In genomic region chr3:46916278-46916677, GRCh38 we compare ENCODE assay signal across 17 cellular contexts.
DNase-seq lines count a peak whose midpoint lies in the region; ATAC-seq and TF ChIP-seq lines count a peak whose summit lies in the region.
"Had no signal": no experiment of that assay in that cellular context is flagged by ENCODE, and none has a peak within 500 bp of the region (broad histone marks: within the 10 kb centered on the region; RNA-seq: fewer than 3 reads in every experiment).

No MANE protein-coding gene starts in this region.

- H3K27ac ChIP-seq in KMS-11: no peak overlapping the region
- H3K27ac ChIP-seq: 22Rv1 had no signal

- no peak overlapping the region for H3K9ac ChIP-seq in KMS-11

- no peak overlapping the region for H2AFZ ChIP-seq in KMS-11 (ENCODE audit: low read depth)

- peaks cover 17% of the 10 kb centered on the region for H3K4me1 Mint-ChIP-seq in T-helper 1 cell treated with Interleukin-12 subunit alpha and Interleukin-12 subunit beta and Interleukin-4 antibody, amounts not matched to agents 30 μg/mL and 1 μg/mL, for 36 hours (ENCODE audit: low read depth)
- peaks cover 35% of the 10 kb centered on the region for H3K4me1 Mint-ChIP-seq in central memory CD8-positive, alpha-beta T cell
- H3K4me1 Mint-ChIP-seq in nephron progenitor cell: no peaks in the 10 kb centered on the region

- no peak for ATAC-seq in central memory CD8-positive, alpha-beta T cell (replicated peaks; ENCODE audit: extremely low read depth, poor library complexity, severe bottlenecking)
- no peak for ATAC-seq in GM19397 (IDR thresholded peaks at IDR 0.05; ENCODE audit: unreplicated experiment)
- no peak for ATAC-seq in GM21423 (IDR thresholded peaks at IDR 0.05; ENCODE audit: unreplicated experiment)

- TF ChIP-seq CTCF in KMS-11 (conservative IDR thresholded peaks at IDR 0.05; ENCODE audit: low read depth, low read length) (no peak), nephron progenitor cell (IDR thresholded peaks at IDR 0.05) (no peak)

- H3K27ac Mint-ChIP-seq in T-helper 1 cell treated with Interleukin-12 subunit alpha and Interleukin-12 subunit beta and Interleukin-4 antibody, amounts not matched to agents 30 μg/mL and 1 μg/mL, for 36 hours: peak overlapping the region; percentile 43
- H3K27ac Mint-ChIP-seq in central memory CD8-positive, alpha-beta T cell (ENCODE audit: low read depth): peak overlapping the region; percentile 41
- peak overlapping the region; percentile 59 for H3K27ac Mint-ChIP-seq in nephron progenitor cell

- no peaks in the 10 kb centered on the region for H3K36me3 ChIP-seq in KMS-11 (ENCODE audit: insufficient read depth)

- DNase-seq in T-helper 1 cell (no peak), nephron progenitor cell (no peak), C1 segment of cervical spinal cord (lab: John Stamatoyannopoulos, UW) (no peak)
- DNase-seq in central memory CD8-positive, alpha-beta T cell (ENCODE audit: low spot score in 2 of 2): no peak
- DNase-seq: BE2C, GF-D8, GOT3, MV-4-11, NCI-H1417, NCI-H187 treated with DMSO at 0.1 percent for 48 hours, NCI-H446, NCI-H748 treated with DMSO at 0.1 percent for 48 hours had no signal

- peaks cover 34% of the 10 kb centered on the region for H3K4me1 ChIP-seq in KMS-11 (ENCODE audit: low read depth, poor library complexity, severe bottlenecking)

- peaks cover 40% of the 10 kb centered on the region for H3K36me3 Mint-ChIP-seq in T-helper 1 cell treated with Interleukin-12 subunit alpha and Interleukin-12 subunit beta and Interleukin-4 antibody, amounts not matched to agents 30 μg/mL and 1 μg/mL, for 36 hours (ENCODE audit: low read depth)
- H3K36me3 Mint-ChIP-seq in central memory CD8-positive, alpha-beta T cell (ENCODE audit: insufficient read depth): peaks cover 23% of the 10 kb centered on the region
- peaks cover 74% of the 10 kb centered on the region for H3K36me3 Mint-ChIP-seq in nephron progenitor cell (ENCODE audit: low read depth)

- H4K20me1 ChIP-seq in KMS-11 (ENCODE audit: insufficient read depth): no peaks in the 10 kb centered on the region

- no peaks in the 10 kb centered on the region for H3K79me2 ChIP-seq in KMS-11 (ENCODE audit: insufficient read depth, low read depth)

- H3K27me3 Mint-ChIP-seq in T-helper 1 cell treated with Interleukin-12 subunit alpha and Interleukin-12 subunit beta and Interleukin-4 antibody, amounts not matched to agents 30 μg/mL and 1 μg/mL, for 36 hours (ENCODE audit: low read depth): no peaks in the 10 kb centered on the region
- no peaks in the 10 kb centered on the region for H3K27me3 Mint-ChIP-seq in central memory CD8-positive, alpha-beta T cell
- H3K27me3 Mint-ChIP-seq in nephron progenitor cell (ENCODE audit: low read depth, poor library complexity): peaks cover 3% of the 10 kb centered on the region

- no peak overlapping the region for H3K4me3 Mint-ChIP-seq in T-helper 1 cell treated with Interleukin-12 subunit alpha and Interleukin-12 subunit beta and Interleukin-4 antibody, amounts not matched to agents 30 μg/mL and 1 μg/mL, for 36 hours
- peak overlapping the region; percentile 19 for H3K4me3 Mint-ChIP-seq in central memory CD8-positive, alpha-beta T cell
- no peak overlapping the region for H3K4me3 Mint-ChIP-seq in nephron progenitor cell

- H3K27me3 ChIP-seq in KMS-11 (ENCODE audit: insufficient read depth, low read depth): no peaks in the 10 kb centered on the region
- H3K27me3 ChIP-seq: BE2C had no signal

- no peak overlapping the region for H3K4me3 ChIP-seq in KMS-11 (IDR thresholded peaks at IDR 0.05; ENCODE audit: insufficient read depth, low read depth, low read length)

- peak overlapping the region; percentile 39; the same call in 1 of the 2 replicates for H3K4me2 ChIP-seq in KMS-11

- H3K9me3 Mint-ChIP-seq in T-helper 1 cell treated with Interleukin-12 subunit alpha and Interleukin-12 subunit beta and Interleukin-4 antibody, amounts not matched to agents 30 μg/mL and 1 μg/mL, for 36 hours: peaks cover 4% of the 10 kb centered on the region
- H3K9me3 Mint-ChIP-seq in central memory CD8-positive, alpha-beta T cell: no peaks in the 10 kb centered on the region
- H3K9me3 Mint-ChIP-seq in nephron progenitor cell: peaks cover 28% of the 10 kb centered on the region
